12 cellular contexts compared by ENCODE assay signal in genomic region chr7:1454471-1455065, GRCh38. TPM values are rescaled to one million over a fixed set of nuclear protein-coding genes. Genes with fewer than 3 reads are reported as not detected.
A peak's percentile ranks its signal among the peaks of the same experiment; 100 is the strongest.
DNase-seq lines count a peak whose midpoint lies in the region; ATAC-seq and TF ChIP-seq lines count a peak whose summit lies in the region.
"Had no signal": no experiment of that assay in that cellular context is flagged by ENCODE, and none has a peak within 500 bp of the region (broad histone marks: within the 10 kb centered on the region; RNA-seq: fewer than 3 reads in every experiment).

No MANE protein-coding gene starts in this region.

- no peak for ATAC-seq in stimulated activated naive CD8-positive, alpha-beta T cell treated with anti-CD3 and anti-CD28 coated beads, Interleukin-15, Interleukin-2, amounts not matched to agents 100 U/mL and 50 U/mL, for 24 hours

- H3K27ac ChIP-seq in 22Rv1 (peak overlapping the region; percentile 83), VCaP (peak overlapping the region; percentile 93), mucosa of rectum (ENCODE audit: low read depth in 2 of 2, low read length in 2 of 2) (peak overlapping the region; percentile 88 to 89)

- H3K9ac ChIP-seq in mucosa of rectum (ENCODE audit: low read depth in 1 of 2, low read length in 2 of 2): peak overlapping the region; percentile 56 to 62

- intact Hi-C loops in posterior vena cava (cut with DNase I): no loop called here

- peaks cover 45 to 51% of the 10 kb centered on the region in 2 donors for H3K4me1 ChIP-seq in mucosa of rectum (ENCODE audit: control insufficient read depth in 2 of 2, insufficient read depth in 2 of 2, low read length in 2 of 2)

- DNase-seq in fibroblast of pulmonary artery (ENCODE audit: low read depth) (peak; percentile 22), posterior vena cava (ENCODE audit: low spot score) (no peak), NCI-H446 (lab: John Stamatoyannopoulos, UW) (no peak), OCI-M1 (lab: John Stamatoyannopoulos, UW) (no peak)
- no peak for DNase-seq in stimulated activated naive CD8-positive, alpha-beta T cell treated with anti-CD3 and anti-CD28 coated beads, Interleukin-15, Interleukin-2, amounts not matched to agents 100 U/mL and 50 U/mL, for 24 hours
- DNase-seq: aorta; Kasumi-1; NCI-H446 treated with DMSO at 0.1 percent for 48 hours; stimulated activated naive CD4-positive, alpha-beta T cell treated with Interleukin-2 at 50 U/mL for 16 hours had no signal

- H3K9me3 ChIP-seq in mucosa of rectum (ENCODE audit: control insufficient read depth in 2 of 2, low read length in 2 of 2): no peaks in the 10 kb centered on the region

- H3K4me3 ChIP-seq in fibroblast of pulmonary artery (replicated peaks; ENCODE audit: low read depth, low read length) (no peak overlapping the region), mucosa of rectum (ENCODE audit: low read length in 2 of 2) (peak overlapping the region; percentile 52 to 62)

- TF ChIP-seq CTCF in 22Rv1 (IDR thresholded peaks at IDR 0.05) (no peak), VCaP (conservative IDR thresholded peaks at IDR 0.05) (no peak), fibroblast of pulmonary artery (IDR thresholded peaks at IDR 0.05; ENCODE audit: low read length, missing control alignments) (no peak)

- no peaks in the 10 kb centered on the region for H3K27me3 ChIP-seq in mucosa of rectum (ENCODE audit: control insufficient read depth in 2 of 2, insufficient read depth in 2 of 2, low read length in 2 of 2)

- peaks cover 0 to 2% of the 10 kb centered on the region in 2 donors for H3K36me3 ChIP-seq in mucosa of rectum (ENCODE audit: control insufficient read depth in 2 of 2, insufficient read depth in 2 of 2, low read length in 2 of 2)

RNA-seq across cellular contexts. Expression of gene MICALL2, which starts 4.7 kb away (rescaled TPM):
- total RNA-seq in posterior vena cava: 10 to 100 TPM; 33.3 to 38.5 TPM

RNA-seq across cellular contexts. Expression of gene INTS1, which starts 49.6 kb away (rescaled TPM):
- total RNA-seq in posterior vena cava: 10 to 100 TPM; 50.3 to 55.1 TPM
